18 cellular contexts compared by ENCODE assay signal in genomic region chr2:20755132-20755800, GRCh38.
DNase-seq lines count a peak whose midpoint lies in the region; ATAC-seq lines count a peak whose summit lies in the region.
"Had no signal": no experiment of that assay in that cellular context is flagged by ENCODE, and none has a peak within 500 bp of the region (broad histone marks: within the 10 kb centered on the region; RNA-seq: fewer than 3 reads in every experiment).

No MANE protein-coding gene starts in this region.

- H3K4me1 Mint-ChIP-seq in memory B cell: peaks cover 6% of the 10 kb centered on the region
- H3K4me1 Mint-ChIP-seq in activated T-cell treated with anti-CD3 and anti-CD28 coated beads, Interleukin-2, amount 50 U/mL, for 72 hours (ENCODE audit: low read depth): peaks cover 10% of the 10 kb centered on the region

- DNase-seq in ELF-1 (ENCODE audit: low read depth, low spot score) (peak; percentile 10), NCI-H345 (lab: John Stamatoyannopoulos, UW) (peak; percentile 12), dermis microvascular lymphatic vessel endothelial cell (ENCODE audit: low read depth in 2 of 2) (peak; percentile 16 to 44), memory B cell (ENCODE audit: low spot score in 2 of 2) (no peak), cardiac septum (ENCODE audit: low spot score) (no peak)
- DNase-seq in activated T-cell treated with anti-CD3 and anti-CD28 coated beads, Interleukin-2, amount 50 U/mL, for 72 hours: no peak
- DNase-seq: activated CD4-positive, CD25-positive, alpha-beta regulatory T cell treated with anti-CD3 and anti-CD28 coated beads, Interleukin-2, amount 50 U/mL, for 72 hours; activated T-cell treated with anti-CD3 and anti-CD28 coated beads, Interleukin-2, amount 50 U/mL, for 24 hours; amniotic stem cell; C1 segment of cervical spinal cord; EL; gastrocnemius medialis; NCI-H2081; Peyer's patch; stimulated activated CD4-positive, alpha-beta T cell treated with anti-CD3 and anti-CD28 coated beads, Interleukin-2, amount 100 ng/mL, for 24 hours; T-helper 1 cell had no signal

- ATAC-seq in memory B cell (ENCODE audit: low read depth) (peak; percentile 54), HG03521 (IDR thresholded peaks at IDR 0.05; ENCODE audit: unreplicated experiment) (no peak), HG03442 (IDR thresholded peaks at IDR 0.05; ENCODE audit: unreplicated experiment) (no peak)
- no peak for ATAC-seq in activated T-cell treated with anti-CD3 and anti-CD28 coated beads, Interleukin-2, amount 50 U/mL, for 72 hours (replicated peaks in 1 of 2)
- ATAC-seq: gastrocnemius medialis had no signal

- peak overlapping the region; percentile 1 for H3K27ac Mint-ChIP-seq in memory B cell
- no peak overlapping the region for H3K27ac Mint-ChIP-seq in activated T-cell treated with anti-CD3 and anti-CD28 coated beads, Interleukin-2, amount 50 U/mL, for 72 hours
- H3K27ac Mint-ChIP-seq: activated T-cell treated with anti-CD3 and anti-CD28 coated beads, Interleukin-2, amount 50 U/mL, for 24 hours had no signal

- no peaks in the 10 kb centered on the region for H3K9me3 Mint-ChIP-seq in memory B cell
- peaks cover 0 to 2% of the 10 kb centered on the region in 2 donors for H3K9me3 Mint-ChIP-seq in activated T-cell treated with anti-CD3 and anti-CD28 coated beads, Interleukin-2, amount 50 U/mL, for 72 hours
- H3K9me3 Mint-ChIP-seq: activated T-cell treated with anti-CD3 and anti-CD28 coated beads, Interleukin-2, amount 50 U/mL, for 24 hours had no signal

- peaks cover 27% of the 10 kb centered on the region for H3K36me3 Mint-ChIP-seq in memory B cell
- H3K36me3 Mint-ChIP-seq in activated T-cell treated with anti-CD3 and anti-CD28 coated beads, Interleukin-2, amount 50 U/mL, for 72 hours (ENCODE audit: insufficient read depth in 2 of 2): peaks cover 5 to 23% of the 10 kb centered on the region in 2 donors

- intact Hi-C loops in cardiac septum (cut with DNase I): no loop called here

- no peak overlapping the region for H3K4me3 Mint-ChIP-seq in memory B cell
- H3K4me3 Mint-ChIP-seq in activated T-cell treated with anti-CD3 and anti-CD28 coated beads, Interleukin-2, amount 50 U/mL, for 72 hours: no peak overlapping the region
- H3K4me3 Mint-ChIP-seq: activated T-cell treated with anti-CD3 and anti-CD28 coated beads, Interleukin-2, amount 50 U/mL, for 24 hours had no signal

- no peaks in the 10 kb centered on the region for H3K27me3 Mint-ChIP-seq in memory B cell
- no peaks in the 10 kb centered on the region for H3K27me3 Mint-ChIP-seq in activated T-cell treated with anti-CD3 and anti-CD28 coated beads, Interleukin-2, amount 50 U/mL, for 72 hours (ENCODE audit: low read depth)
- H3K27me3 Mint-ChIP-seq: activated T-cell treated with anti-CD3 and anti-CD28 coated beads, Interleukin-2, amount 50 U/mL, for 24 hours had no signal

Comparison
In these comparisons a context has a peak if more than half of its experiments do, and no peak if none do; other contexts are left out.
1. DNase-seq: peak in ELF-1 (single experiment), NCI-H345 (single experiment) and dermis microvascular lymphatic vessel endothelial cell (2 of 2); none in memory B cell (0 of 2), cardiac septum (single experiment) and activated T-cell treated with anti-CD3 and anti-CD28 coated beads, Interleukin-2, amount 50 U/mL, for 72 hours (0 of 2).